22 cellular contexts compared by ENCODE assay signal in genomic region chr17:79866791-79867190, GRCh38. TPM values are rescaled to one million over a fixed set of nuclear protein-coding genes. Genes with fewer than 3 reads are reported as not detected.
DNase-seq lines count a peak whose midpoint lies in the region; ATAC-seq and TF ChIP-seq lines count a peak whose summit lies in the region.
"Had no signal": no experiment of that assay in that cellular context is flagged by ENCODE, and none has a peak within 500 bp of the region (broad histone marks: within the 10 kb centered on the region; RNA-seq: fewer than 3 reads in every experiment).

No MANE protein-coding gene starts in this region.

- H3K4me3 ChIP-seq in choroid plexus epithelial cell (ENCODE audit: low read depth, low read length) (no peak overlapping the region), tibial nerve (no peak overlapping the region)
- H3K4me3 ChIP-seq: breast epithelium, GM23248, psoas muscle had no signal

- peaks cover 10% of the 10 kb centered on the region for H3K4me1 Mint-ChIP-seq in activated naive CD4-positive, alpha-beta T cell treated with anti-CD3 and anti-CD28 coated beads, Interleukin-2, amount 10 ng/mL, durations not matched to agents 7 days and 5 days
- H3K4me1 Mint-ChIP-seq in stimulated activated memory B cell treated with anti-CD40 and anti-IgM and Interleukin-4, amounts not matched to agents 10 μg/mL and 1 μg/mL and 100 μg/mL, for 72 hours: peaks cover 27% of the 10 kb centered on the region

- TF ChIP-seq CTCF in choroid plexus epithelial cell (conservative IDR thresholded peaks at IDR 0.05; ENCODE audit: low read depth, low read length) (no peak), tibial nerve (IDR thresholded peaks at IDR 0.05) (no peak)

- H3K27ac ChIP-seq in tibial nerve: no peak overlapping the region
- H3K27ac ChIP-seq: breast epithelium, GM23248, psoas muscle had no signal

- no peak for TF ChIP-seq EP300 in tibial nerve (IDR thresholded peaks at IDR 0.05)

- WGBS in tibial nerve, 2 donors: 68 to 88% methylated on average over 5 of the region's 5 CpGs

- no peaks in the 10 kb centered on the region for H3K36me3 Mint-ChIP-seq in activated naive CD4-positive, alpha-beta T cell treated with anti-CD3 and anti-CD28 coated beads, Interleukin-2, amount 10 ng/mL, durations not matched to agents 7 days and 5 days
- no peaks in the 10 kb centered on the region for H3K36me3 Mint-ChIP-seq in stimulated activated memory B cell treated with anti-CD40 and anti-IgM and Interleukin-4, amounts not matched to agents 10 μg/mL and 1 μg/mL and 100 μg/mL, for 72 hours
- H3K36me3 Mint-ChIP-seq: CD8-positive, alpha-beta T cell had no signal

- CTCF ChIA-PET in activated naive CD4-positive, alpha-beta T cell treated with anti-CD3 and anti-CD28 coated beads, Interleukin-2, amount 10 ng/mL, durations not matched to agents 7 days and 5 days (lab: Charles Lee): interaction anchor here (1.2 kb wide), 1 partner anchor 104 kb away, joined by 3 read pairs; no protein-coding TSS in a partner anchor

- H3K9me3 Mint-ChIP-seq in activated naive CD4-positive, alpha-beta T cell treated with anti-CD3 and anti-CD28 coated beads, Interleukin-2, amount 10 ng/mL, durations not matched to agents 7 days and 5 days: no peaks in the 10 kb centered on the region
- no peaks in the 10 kb centered on the region for H3K9me3 Mint-ChIP-seq in stimulated activated memory B cell treated with anti-CD40 and anti-IgM and Interleukin-4, amounts not matched to agents 10 μg/mL and 1 μg/mL and 100 μg/mL, for 72 hours
- H3K9me3 Mint-ChIP-seq: activated naive CD8-positive, alpha-beta T cell treated with anti-CD3 and anti-CD28 coated beads, Interleukin-2, amount 50 U/mL, for 24 hours; CD8-positive, alpha-beta T cell had no signal

- H3K36me3 ChIP-seq in tibial nerve: no peaks in the 10 kb centered on the region
- H3K36me3 ChIP-seq: breast epithelium had no signal

- no peak for DNase-seq in activated naive CD4-positive, alpha-beta T cell treated with anti-CD3 and anti-CD28 coated beads, Interleukin-2, amount 10 ng/mL, durations not matched to agents 7 days and 5 days
- DNase-seq in activated naive CD4-positive, alpha-beta T cell (lab: John Stamatoyannopoulos, UW): no peak
- peak; percentile 10 for DNase-seq in LoVo (ENCODE audit: low spot score)
- peak; percentile 19 for DNase-seq in choroid plexus epithelial cell (ENCODE audit: low read depth)
- no peak for DNase-seq in foreskin melanocyte
- DNase-seq in tibial nerve (ENCODE audit: low spot score in 2 of 2): no peak
- no peak for DNase-seq in cerebellar nuclear complex (lab: John Stamatoyannopoulos, UW)
- DNase-seq: activated CD8-positive, alpha-beta memory T cell treated with anti-CD3 and anti-CD28 coated beads for 24 hours; activated naive CD8-positive, alpha-beta T cell treated with anti-CD3 and anti-CD28 coated beads, Interleukin-2, amount 50 U/mL, for 24 hours; dermis blood vessel endothelial cell; DMS79; GM23248; Karpas-422; NCI-H1092; NCI-H2081; NCI-H510A treated with DMSO at 0.1 percent for 48 hours; psoas muscle; small intestine; stimulated activated CD4-positive, alpha-beta T cell treated with anti-CD3 and anti-CD28 coated beads, Interleukin-4, amount 100 ng/mL, for 24 hours had no signal

- H3K27me3 Mint-ChIP-seq in activated naive CD4-positive, alpha-beta T cell treated with anti-CD3 and anti-CD28 coated beads, Interleukin-2, amount 10 ng/mL, durations not matched to agents 7 days and 5 days: peaks cover 81% of the 10 kb centered on the region
- H3K27me3 Mint-ChIP-seq in stimulated activated memory B cell treated with anti-CD40 and anti-IgM and Interleukin-4, amounts not matched to agents 10 μg/mL and 1 μg/mL and 100 μg/mL, for 72 hours: peaks cover 51% of the 10 kb centered on the region

- no peak for ATAC-seq in stimulated activated memory B cell treated with anti-CD40 and anti-IgM and Interleukin-4, amounts not matched to agents 10 μg/mL and 1 μg/mL and 100 μg/mL, for 72 hours
- ATAC-seq: psoas muscle had no signal

- no peaks in the 10 kb centered on the region for H3K9me3 ChIP-seq in tibial nerve
- H3K9me3 ChIP-seq: breast epithelium, psoas muscle had no signal

- no peak overlapping the region for H3K4me3 Mint-ChIP-seq in activated naive CD4-positive, alpha-beta T cell treated with anti-CD3 and anti-CD28 coated beads, Interleukin-2, amount 10 ng/mL, durations not matched to agents 7 days and 5 days
- H3K4me3 Mint-ChIP-seq in stimulated activated memory B cell treated with anti-CD40 and anti-IgM and Interleukin-4, amounts not matched to agents 10 μg/mL and 1 μg/mL and 100 μg/mL, for 72 hours: no peak overlapping the region
- H3K4me3 Mint-ChIP-seq: activated naive CD8-positive, alpha-beta T cell treated with anti-CD3 and anti-CD28 coated beads, Interleukin-2, amount 50 U/mL, for 24 hours; CD8-positive, alpha-beta T cell had no signal

- peak overlapping the region; percentile 83 for H3K27ac Mint-ChIP-seq in activated naive CD4-positive, alpha-beta T cell treated with anti-CD3 and anti-CD28 coated beads, Interleukin-2, amount 10 ng/mL, durations not matched to agents 7 days and 5 days
- H3K27ac Mint-ChIP-seq in stimulated activated memory B cell treated with anti-CD40 and anti-IgM and Interleukin-4, amounts not matched to agents 10 μg/mL and 1 μg/mL and 100 μg/mL, for 72 hours: peak overlapping the region; percentile 39
- H3K27ac Mint-ChIP-seq: activated naive CD8-positive, alpha-beta T cell treated with anti-CD3 and anti-CD28 coated beads, Interleukin-2, amount 50 U/mL, for 24 hours; CD8-positive, alpha-beta T cell had no signal

- TF ChIP-seq POLR2A in tibial nerve (IDR thresholded peaks at IDR 0.05): no peak

- peaks cover 0 to 51% of the 10 kb centered on the region in 2 donors for H3K27me3 ChIP-seq in tibial nerve

- no peaks in the 10 kb centered on the region for H3K4me1 ChIP-seq in tibial nerve
- H3K4me1 ChIP-seq: breast epithelium, psoas muscle had no signal

RNA-seq across cellular contexts. Expression of gene CBX4, which starts 27.6 kb away (rescaled TPM):
- total RNA-seq in tibial nerve: 10 to 100 TPM; 11.6 to 15.3 (median 14.4) TPM

Comparison
In these comparisons a context has a peak if more than half of its experiments do, and no peak if none do; other contexts are left out.
1. DNase-seq: peak in LoVo (single experiment) and choroid plexus epithelial cell (single experiment); none in activated naive CD4-positive, alpha-beta T cell treated with anti-CD3 and anti-CD28 coated beads, Interleukin-2, amount 10 ng/mL, durations not matched to agents 7 days and 5 days (single experiment), activated naive CD4-positive, alpha-beta T cell (0 of 4), foreskin melanocyte (single experiment), tibial nerve (0 of 2) and cerebellar nuclear complex (0 of 2).